In genomic region chr22:47290706-47291430, GRCh38 we compare ENCODE assay signal across 19 cellular contexts.
A peak's percentile ranks its signal among the peaks of the same experiment; 100 is the strongest.
DNase-seq lines count a peak whose midpoint lies in the region; TF ChIP-seq lines count a peak whose summit lies in the region.
"Had no signal": no experiment of that assay in that cellular context is flagged by ENCODE, and none has a peak within 500 bp of the region (broad histone marks: within the 10 kb centered on the region; RNA-seq: fewer than 3 reads in every experiment).

No MANE protein-coding gene starts in this region.

- intact Hi-C loops in sigmoid colon (cut with DNase I) = no loop called here
- intact Hi-C loops in A673 (cut with micrococcal nuclease; ENCODE audit: unreplicated experiment) = no loop called here

- H3K9ac ChIP-seq in H9 (ENCODE audit: extremely low read depth, insufficient read length, low read length) = no peak overlapping the region
- H3K9ac ChIP-seq: GM23248, SK-N-SH had no signal

- H4K20me1 ChIP-seq in H9 (ENCODE audit: control insufficient read depth, insufficient read depth, insufficient read length) = no peaks in the 10 kb centered on the region

- H3K18ac ChIP-seq in H9 (ENCODE audit: insufficient read length, low read depth, low read length) = no peak overlapping the region

- no peak overlapping the region for H3T11ph ChIP-seq in H9 (ENCODE audit: low read length)

- H3K27me3 Mint-ChIP-seq in H9 (ENCODE audit: low read depth) = peaks cover 8% of the 10 kb centered on the region

- no peak for TF ChIP-seq EP300 in sigmoid colon (IDR thresholded peaks at IDR 0.05)

- POLR2A ChIA-PET in A673 (lab: Charles Lee; ENCODE audit: low non-redundant PET) = no interaction called here

- CTCF ChIA-PET in A673 (lab: Charles Lee) = no interaction called here

- H2AFZ ChIP-seq in H9 (ENCODE audit: low read length) = no peak overlapping the region
- H2AFZ ChIP-seq: GM23248 had no signal

- H3K4ac ChIP-seq in H9 (ENCODE audit: low read depth, low read length) = no peak overlapping the region

- H3K23me2 ChIP-seq in H9 (ENCODE audit: insufficient read length, low read depth, low read length, poor library complexity, severe bottlenecking) = no peaks in the 10 kb centered on the region

- H3K36me3 ChIP-seq in sigmoid colon = no peaks in the 10 kb centered on the region
- no peaks in the 10 kb centered on the region for H3K36me3 ChIP-seq in SJCRH30
- no peaks in the 10 kb centered on the region for H3K36me3 ChIP-seq in A673 (ENCODE audit: insufficient read depth, low read length, poor library complexity, severe bottlenecking)

- H3K9me3 Mint-ChIP-seq in H9 = peaks cover 90 to 99% of the 10 kb centered on the region in 2 experiments

- H4K8ac ChIP-seq in H9 (replicated peaks; ENCODE audit: insufficient read length, low read depth, low read length) = no peak overlapping the region

- no peak overlapping the region for H2BK15ac ChIP-seq in H9 (ENCODE audit: low read depth, low read length)

- H3K27ac ChIP-seq in H9 (ENCODE audit: insufficient read length, low read depth, low read length) (no peak overlapping the region), coronary artery (no peak overlapping the region), sigmoid colon (no peak overlapping the region), SJCRH30 (no peak overlapping the region), A673 (ENCODE audit: low read depth, low read length, poor library complexity, severe bottlenecking) (no peak overlapping the region)
- H3K27ac ChIP-seq: GM23248 had no signal

- peaks cover 87% of the 10 kb centered on the region for H3K9me3 ChIP-seq in H9 (ENCODE audit: control insufficient read depth, low read depth, low read length)
- no peaks in the 10 kb centered on the region for H3K9me3 ChIP-seq in sigmoid colon
- H3K9me3 ChIP-seq in SJCRH30 (replicated peaks) = no peaks in the 10 kb centered on the region
- no peaks in the 10 kb centered on the region for H3K9me3 ChIP-seq in A673 (ENCODE audit: low read depth, low read length, poor library complexity, severe bottlenecking)
- H3K9me3 ChIP-seq: Caco-2, SK-N-SH had no signal

- H3K79me2 ChIP-seq in H9 (ENCODE audit: insufficient read depth, low read length) = no peaks in the 10 kb centered on the region

- TF ChIP-seq POLR2A in sigmoid colon (IDR thresholded peaks at IDR 0.05) = no peak

- H3K27me3 ChIP-seq in H9 (ENCODE audit: insufficient read depth, low read length) (no peaks in the 10 kb centered on the region), sigmoid colon (peaks cover 0 to 31% (median 0%) of the 10 kb centered on the region in 3 donors), SJCRH30 (no peaks in the 10 kb centered on the region; the same call in 1 of the 2 replicates), A673 (replicated peaks; ENCODE audit: insufficient read depth, low read depth, low read length, poor library complexity) (peaks cover 28% of the 10 kb centered on the region)

- DNase-seq in DMS53 (lab: John Stamatoyannopoulos, UW) = peak; percentile 61
- peak; percentile 9 for DNase-seq in H9
- peak; percentile 54 for DNase-seq in coronary artery (ENCODE audit: low spot score)
- peak; percentile 32 for DNase-seq in sigmoid colon
- DNase-seq in SJCRH30 = no peak
- DNase-seq in stimulated activated CD8-positive, alpha-beta memory T cell treated with anti-CD3 and anti-CD28 coated beads, Interleukin-4, amount 100 ng/mL, for 48 hours = no peak
- DNase-seq in A673 (ENCODE audit: low spot score) = no peak
- DNase-seq: ACHN, AML-193, DMS79 treated with DMSO at 0.1 percent for 48 hours, GM23248, KBM-7, NCI-H1436, NCI-H2029, NCI-H2171, NCI-H774, PC-3, SK-N-SH had no signal

- no peak overlapping the region for H4K91ac ChIP-seq in H9 (ENCODE audit: insufficient read length, low read depth, low read length)

- H3K79me1 ChIP-seq in H9 (ENCODE audit: insufficient read depth, low read depth, low read length, poor library complexity, severe bottlenecking) = no peaks in the 10 kb centered on the region

- no peaks in the 10 kb centered on the region for H3K4me1 Mint-ChIP-seq in H9

- WGBS in H9 (ENCODE audit: extremely low coverage, insufficient read length, low lambda C conversion rate) = no CpG with 5 or more reads among the region's 20 CpGs
- WGBS in sigmoid colon, 2 donors = 78 to 80% methylated on average over 20 of the region's 20 CpGs

- H4K5ac ChIP-seq in H9 (ENCODE audit: insufficient read length, low read depth, low read length) = no peak overlapping the region

- no peak overlapping the region for H3K14ac ChIP-seq in H9 (ENCODE audit: insufficient read depth, low read length)

- no peak overlapping the region for H3K23ac ChIP-seq in H9 (ENCODE audit: insufficient read length, low read depth, low read length)

- no peak overlapping the region for H2BK20ac ChIP-seq in H9 (ENCODE audit: low read depth, low read length, poor library complexity, severe bottlenecking)

- H3K36me3 Mint-ChIP-seq in H9 (ENCODE audit: insufficient read depth in 1 of 3, low read depth in 3 of 3) = peaks cover 7 to 39% (median 21%) of the 10 kb centered on the region in 3 experiments; a peak in 5 of 7 replicates

- BruUV-seq in A673 (replicated peaks; lab: Mats Ljungman, UMichigan) = no TSS peak

- no peak overlapping the region for H3K4me3 Mint-ChIP-seq in H9

- H3K56ac ChIP-seq in H9 (ENCODE audit: insufficient read length, low read depth, low read length) = no peak overlapping the region

- no peak for TF ChIP-seq CTCF in H9 (conservative IDR thresholded peaks at IDR 0.05)
- no peak for TF ChIP-seq CTCF in coronary artery (IDR thresholded peaks at IDR 0.05)
- no peak for TF ChIP-seq CTCF in sigmoid colon (IDR thresholded peaks at IDR 0.05)
- no peak for TF ChIP-seq CTCF in A673 (conservative IDR thresholded peaks at IDR 0.05; ENCODE audit: low read depth, low read length)

- no peak overlapping the region for H2AK5ac ChIP-seq in H9 (ENCODE audit: insufficient read length, low read length)

- H3K4me3 ChIP-seq in coronary artery (no peak overlapping the region), sigmoid colon (no peak overlapping the region), SJCRH30 (no peak overlapping the region), A673 (ENCODE audit: low read depth, low read length, poor library complexity, severe bottlenecking) (no peak overlapping the region)
- H3K4me3 ChIP-seq: GM23248 had no signal

- H3K4me1 ChIP-seq in H9 (ENCODE audit: insufficient read depth, low read length) (no peaks in the 10 kb centered on the region), sigmoid colon (no peaks in the 10 kb centered on the region), SJCRH30 (no peaks in the 10 kb centered on the region; the same call in 1 of the 2 replicates), A673 (ENCODE audit: insufficient read depth, low read length, poor library complexity, severe bottlenecking) (no peaks in the 10 kb centered on the region)
- H3K4me1 ChIP-seq: Caco-2 had no signal

- no peak overlapping the region for H3K4me2 ChIP-seq in H9 (ENCODE audit: insufficient read depth, insufficient read length, low read length)
- H3K4me2 ChIP-seq: SK-N-SH had no signal

- no peak overlapping the region for H2BK5ac ChIP-seq in H9 (ENCODE audit: insufficient read length, low read length)

- no peak overlapping the region for H3K27ac Mint-ChIP-seq in H9

- H2BK120ac ChIP-seq in H9 (ENCODE audit: low read depth, low read length, poor library complexity, severe bottlenecking) = no peak overlapping the region

- H2BK12ac ChIP-seq in H9 (ENCODE audit: insufficient read length, low read depth, low read length) = no peak overlapping the region

Comparison
In these comparisons a context has a peak if more than half of its experiments do, and no peak if none do; other contexts are left out.
1. DNase-seq: peak in DMS53 (single experiment), H9 (single experiment), coronary artery (single experiment) and sigmoid colon (single experiment); none in SJCRH30 (0 of 2), stimulated activated CD8-positive, alpha-beta memory T cell treated with anti-CD3 and anti-CD28 coated beads, Interleukin-4, amount 100 ng/mL, for 48 hours (single experiment) and A673 (single experiment).